ENCODE assay signal across 1 cellular context in the genomic region with DNA sequence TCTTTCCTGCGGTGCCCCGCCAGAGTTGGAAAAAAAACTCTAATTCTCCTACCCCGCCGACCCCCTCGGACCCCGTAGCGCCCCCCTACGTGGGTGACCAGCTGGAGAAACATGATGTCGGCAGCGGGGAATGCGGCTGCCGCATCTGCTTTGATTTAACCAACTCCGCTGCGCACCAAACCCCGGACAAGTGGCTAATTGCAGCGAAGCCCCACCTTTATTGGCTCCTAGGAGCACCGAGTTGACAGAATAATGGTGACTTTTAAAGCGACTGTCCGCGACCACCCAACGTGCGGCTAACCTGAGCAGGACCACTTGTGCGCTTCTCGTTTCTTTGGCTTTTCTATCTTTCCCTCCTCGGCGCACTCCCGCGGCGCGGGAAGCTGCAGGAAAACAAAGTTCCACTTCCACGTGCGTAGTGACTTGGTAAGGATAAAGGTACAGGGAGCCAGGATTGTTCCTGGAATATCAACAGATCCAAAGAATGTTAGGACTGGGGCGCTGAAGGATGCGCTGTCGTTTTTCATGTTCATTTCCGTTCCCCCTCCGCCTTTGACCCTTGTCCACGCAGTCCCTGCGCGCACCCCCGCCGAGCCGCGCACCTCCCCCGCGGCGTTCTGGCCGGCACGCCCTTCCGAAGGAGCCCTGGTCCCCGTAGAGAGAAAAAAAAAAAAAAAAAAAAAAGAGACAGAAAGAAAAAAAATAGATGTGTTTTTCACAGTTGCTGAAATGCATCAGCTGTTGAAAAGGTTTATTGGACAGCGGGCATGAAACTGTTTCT.
TF ChIP-seq lines count a peak whose summit lies in the region.

No MANE protein-coding gene starts in this region.

TF ChIP-seq in liver, 16 proteins besides CTCF, POLR2A, EP300 and RAD21 (continued from another document):
- TF ChIP-seq HNF4A (conservative IDR thresholded peaks at IDR 0.05) (no peak), EGR1 (IDR thresholded peaks at IDR 0.05; ENCODE audit: low read depth in 2 of 2) (no peak), NR2F2 (IDR thresholded peaks at IDR 0.05) (no peak), RXRA (IDR thresholded peaks at IDR 0.05) (no peak), YY1 (IDR thresholded peaks at IDR 0.05) (no peak), FOXA1 (IDR thresholded peaks at IDR 0.05) (no peak), FOXA2 (IDR thresholded peaks at IDR 0.05) (no peak), TAF1 (conservative IDR thresholded peaks at IDR 0.05) (no peak)
TF ChIP-seq in liver: peak in this region for 0.
